Comparison of ENCODE assay signal across 9 cellular contexts in genomic region chr4:7987148-7987989, GRCh38. TPM values are rescaled to one million over a fixed set of nuclear protein-coding genes. Genes with fewer than 3 reads are reported as not detected.
A peak's percentile ranks its signal among the peaks of the same experiment; 100 is the strongest.
DNase-seq lines count a peak whose midpoint lies in the region; ATAC-seq, FAIRE-seq and TF ChIP-seq lines count a peak whose summit lies in the region.
"Had no signal": no experiment of that assay in that cellular context is flagged by ENCODE, and none has a peak within 500 bp of the region (broad histone marks: within the 10 kb centered on the region; RNA-seq: fewer than 3 reads in every experiment).

No MANE protein-coding gene starts in this region.

- H3K4me2 ChIP-seq in Karpas-422 (ENCODE audit: low read depth, low read length, poor library complexity, severe bottlenecking) (no peak overlapping the region), parathyroid adenoma (ENCODE audit: low read length) (no peak overlapping the region)

- H3K4me1 ChIP-seq in Karpas-422 (ENCODE audit: low read length) (no peaks in the 10 kb centered on the region), SJSA1 (replicated peaks) (peaks cover 4% of the 10 kb centered on the region), parathyroid adenoma (no peaks in the 10 kb centered on the region)

- peak; percentile 79 for TF ChIP-seq CTCF in parathyroid adenoma (IDR thresholded peaks at IDR 0.05)

- H3K27me3 ChIP-seq in Karpas-422 (ENCODE audit: low read length), result no peaks in the 10 kb centered on the region
- H3K27me3 ChIP-seq in SJSA1 (replicated peaks), result no peaks in the 10 kb centered on the region
- H3K27me3 ChIP-seq in parathyroid adenoma (ENCODE audit: control insufficient read depth, insufficient read depth, low read length), result no peaks in the 10 kb centered on the region

- H3K27ac ChIP-seq in Karpas-422 (ENCODE audit: low read length), result no peak overlapping the region
- H3K27ac ChIP-seq in SJSA1, result no peak overlapping the region
- H3K27ac ChIP-seq in parathyroid adenoma, result no peak overlapping the region

- H3K79me2 ChIP-seq in Karpas-422 (ENCODE audit: low read length), result no peaks in the 10 kb centered on the region
- no peaks in the 10 kb centered on the region for H3K79me2 ChIP-seq in parathyroid adenoma

- H3K9ac ChIP-seq in Karpas-422 (ENCODE audit: low read length) (no peak overlapping the region), parathyroid adenoma (no peak overlapping the region)

- H3K9me3 ChIP-seq in Karpas-422 (ENCODE audit: low read length) (no peaks in the 10 kb centered on the region), SJSA1 (replicated peaks) (no peaks in the 10 kb centered on the region), parathyroid adenoma (ENCODE audit: control insufficient read depth, low read length) (no peaks in the 10 kb centered on the region)

- H4K20me1 ChIP-seq in Karpas-422 (ENCODE audit: insufficient read depth, low read depth, low read length), result no peaks in the 10 kb centered on the region

- H2AFZ ChIP-seq in Karpas-422 (ENCODE audit: low read length) (no peak overlapping the region), parathyroid adenoma (no peak overlapping the region)

- H3K9me2 ChIP-seq in Karpas-422 (replicated peaks; ENCODE audit: insufficient read depth, low read length), result no peaks in the 10 kb centered on the region

- no peak for FAIRE-seq in urothelium cell line (lab: Jason Lieb, UNC)
- FAIRE-seq: TTC549 had no signal

- H3K4me3 ChIP-seq in Karpas-422 (ENCODE audit: low read length), result no peak overlapping the region
- H3K4me3 ChIP-seq in SJSA1, result no peak overlapping the region
- no peak overlapping the region for H3K4me3 ChIP-seq in parathyroid adenoma (ENCODE audit: low read depth, low read length)

- H3K36me3 ChIP-seq in Karpas-422 (ENCODE audit: insufficient read depth, low read length) (no peaks in the 10 kb centered on the region), SJSA1 (no peaks in the 10 kb centered on the region), parathyroid adenoma (ENCODE audit: control insufficient read depth, insufficient read depth, low read length) (no peaks in the 10 kb centered on the region)

- ATAC-seq in GM19467 (IDR thresholded peaks at IDR 0.05; ENCODE audit: unreplicated experiment), result peak; percentile 74

- peak; percentile 62 for DNase-seq in COLO829 (ENCODE audit: low spot score)
- peak; percentile 89 for DNase-seq in Karpas-422
- peak; percentile 61 to 71 for DNase-seq in SJSA1 (ENCODE audit: low read depth in 1 of 2, low spot score in 2 of 2)
- peak; percentile 79 for DNase-seq in activated naive CD4-positive, alpha-beta T cell treated with Interleukin-2 at 50 U/mL for 16 hours
- DNase-seq in glomerular endothelial cell (ENCODE audit: extremely low read depth, low read depth, low spot score), result peak; percentile 71
- peak; percentile 59 for DNase-seq in urothelium cell line (ENCODE audit: low spot score)

RNA-seq across cellular contexts. Expression of gene AFAP1, which starts 47.7 kb away (rescaled TPM):
- total RNA-seq in Karpas-422 (2014; rRNA removed; shearing (Covaris generic); ENCODE audit: low replicate concordance), result not detected in 2 replicates
- total RNA-seq in SJSA1 (2014; rRNA removed; shearing (Covaris generic)), result 33.1 and 47.4 TPM in 2 replicates
- total RNA-seq in glomerular endothelial cell, result 88.3 and 92.8 TPM in 2 replicates

Comparison
In these comparisons a context has a peak if more than half of its experiments do, and no peak if none do; other contexts are left out.
1. RNA of gene AFAP1, which starts 47.7 kb away (total RNA-seq): 88.3 to 92.8 TPM in glomerular endothelial cell and 33.1 to 47.4 TPM in SJSA1; not detected in Karpas-422; every median in the first group is over 10 times any median in the second.
2. Peak in every context shown above with its lines, with median percentiles within 50 percentile points of each other: DNase-seq.